ENCODE assay signal across 8 cellular contexts in the genomic region with DNA sequence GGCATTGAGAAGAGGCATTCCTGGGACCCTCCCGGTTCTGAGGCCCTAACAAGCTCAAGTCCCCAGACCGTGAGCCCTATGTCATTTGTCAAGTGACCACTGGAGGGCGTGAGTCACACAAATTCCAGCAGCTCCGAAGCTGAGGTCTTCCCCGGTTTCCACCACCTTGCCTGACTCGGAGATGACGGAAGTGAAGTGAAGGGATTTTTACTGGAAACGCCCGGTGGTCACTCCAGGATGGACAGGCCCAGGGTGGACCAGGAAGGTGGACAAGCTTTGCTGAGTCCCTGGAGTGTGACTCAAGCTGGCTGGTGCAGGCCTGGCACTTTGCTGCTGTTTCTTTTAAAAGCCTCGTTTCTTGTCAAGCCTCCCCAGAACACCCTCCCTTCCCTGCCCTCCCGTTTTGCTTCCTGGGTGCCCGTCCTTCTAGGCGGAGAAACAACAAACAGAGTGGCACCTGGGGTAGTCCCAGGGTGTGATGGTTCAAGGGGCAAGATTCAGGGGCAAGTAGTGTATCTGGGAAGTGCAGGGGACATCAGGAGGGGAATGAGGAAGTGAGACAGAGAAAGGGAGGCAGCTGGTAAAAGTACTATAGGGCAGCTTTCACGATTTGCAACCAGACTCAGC. TPM values are rescaled to one million over a fixed set of nuclear protein-coding genes. Genes with fewer than 3 reads are reported as not detected.
A peak's percentile ranks its signal among the peaks of the same experiment; 100 is the strongest.
DNase-seq lines count a peak whose midpoint lies in the region; ATAC-seq, FAIRE-seq and TF ChIP-seq lines count a peak whose summit lies in the region.

No MANE protein-coding gene starts in this region.

- H2BK5ac ChIP-seq in H1 (ENCODE audit: low read depth, low read length): no peak overlapping the region

- TF ChIP-seq CTCF in HL-60 (IDR thresholded peaks at IDR 0.05; ENCODE audit: insufficient read depth, low read length): peak; percentile 80
- peak; percentile 76 to 97 (median 92) for TF ChIP-seq CTCF in H1 (IDR thresholded peaks at IDR 0.05; ENCODE audit: control extremely low read depth in 1 of 3, insufficient read depth in 1 of 3, low read depth in 1 of 3, low read length in 3 of 3)
- TF ChIP-seq CTCF in mesothelial cell of epicardium (IDR thresholded peaks at IDR 0.05; ENCODE audit: unreplicated experiment): peak; percentile 87

- H2BK20ac ChIP-seq in H1 (ENCODE audit: low read length): no peak overlapping the region; the same call in 1 of the 2 replicates

- peaks cover 46% of the 10 kb centered on the region for H3K4me1 Mint-ChIP-seq in activated CD8-positive, alpha-beta T cell treated with anti-CD3 and anti-CD28 coated beads, Interleukin-2, amount 10 ng/mL, durations not matched to agents 7 days and 5 days (ENCODE audit: low read depth)
- peaks cover 8% of the 10 kb centered on the region for H3K4me1 Mint-ChIP-seq in mesothelial cell of epicardium

- H3K36me3 Mint-ChIP-seq in activated CD8-positive, alpha-beta T cell treated with anti-CD3 and anti-CD28 coated beads, Interleukin-2, amount 10 ng/mL, durations not matched to agents 7 days and 5 days (ENCODE audit: low read depth): peaks cover 11% of the 10 kb centered on the region
- no peaks in the 10 kb centered on the region for H3K36me3 Mint-ChIP-seq in mesothelial cell of epicardium

- H3K4me1 ChIP-seq in H1 (replicated peaks in 1 of 4; ENCODE audit: control insufficient read depth in 3 of 4, insufficient read depth in 4 of 4, low read length in 3 of 4): peaks cover 0 to 8% (median 4%) of the 10 kb centered on the region in 4 experiments

- H3K4me2 ChIP-seq in H1 (ENCODE audit: insufficient read depth in 1 of 2, low read depth in 2 of 2, low read length in 2 of 2): peak overlapping the region; percentile 0 to 54; a peak in 3 of 4 replicates

- H3K18ac ChIP-seq in H1 (ENCODE audit: extremely low read depth, low read length): peak overlapping the region; percentile 73; the same call in 1 of the 2 replicates

- peak overlapping the region; percentile 86 for H2AFZ ChIP-seq in H1 (ENCODE audit: low read length)

- no peaks in the 10 kb centered on the region for H3K36me3 ChIP-seq in H1 (ENCODE audit: control insufficient read depth in 2 of 4, insufficient read depth in 4 of 4, low read length in 3 of 4)

- no peaks in the 10 kb centered on the region for H3K79me1 ChIP-seq in H1 (ENCODE audit: low read depth, low read length)

- no peak overlapping the region for H3K27ac ChIP-seq in HL-60 (replicated peaks)
- no peak overlapping the region for H3K27ac ChIP-seq in H1 (ENCODE audit: low read depth, low read length)

- peaks cover 2% of the 10 kb centered on the region; the same call in 1 of the 2 replicates for H3K23me2 ChIP-seq in H1 (ENCODE audit: low read depth, low read length)

- TF ChIP-seq EP300 in H1 (IDR thresholded peaks at IDR 0.05; ENCODE audit: borderline replicate concordance in 1 of 2, low read depth in 2 of 2, low read length in 2 of 2): no peak

- peak overlapping the region; percentile 24 for H3K4me3 ChIP-seq in HL-60 (replicated peaks; ENCODE audit: insufficient read depth, low read length)
- peak overlapping the region in 1 of 4 experiments; percentile 29; a peak in 1 of 8 replicates for H3K4me3 ChIP-seq in H1 (ENCODE audit: extremely low read depth in 1 of 4, insufficient read depth in 2 of 4, low read depth in 3 of 4, low read length in 4 of 4)

- H3K14ac ChIP-seq in H1 (ENCODE audit: insufficient read length): no peak overlapping the region

- POLR2A ChIA-PET in activated CD8-positive, alpha-beta T cell treated with anti-CD3 and anti-CD28 coated beads, Interleukin-2, amount 10 ng/mL, durations not matched to agents 7 days and 5 days (lab: Charles Lee): interaction anchor here (0.7 to 4.6 kb wide), 5 partner anchors 51 to 87 kb away, joined by 3 to 52 read pairs (median 7); a partner anchor contains a TSS
- POLR2A ChIA-PET in H1 (lab: Charles Lee; ENCODE audit: partially characterized antibody): interaction anchor here (0.9 to 2.0 kb wide), 2 partner anchors 74 to 514 kb away, joined by 4 to 6 read pairs; a partner anchor contains a TSS

- TF ChIP-seq POLR2A in H1 (IDR thresholded peaks at IDR 0.05; ENCODE audit: control extremely low read depth in 1 of 2, low read depth in 2 of 2, low read length in 2 of 2): no peak

- H3K9me3 ChIP-seq in H1 (ENCODE audit: insufficient read depth in 2 of 2, low read depth in 1 of 2, low read length in 1 of 2): no peaks in the 10 kb centered on the region

- TF ChIP-seq RAD21 in H1 (IDR thresholded peaks at IDR 0.05 in 1 of 2, conservative IDR thresholded peaks at IDR 0.05 in 1 of 2; ENCODE audit: low read depth in 2 of 2, low read length in 2 of 2): peak; percentile 89 to 94

- peak; percentile 50 for ATAC-seq in GM18907 (IDR thresholded peaks at IDR 0.05; ENCODE audit: unreplicated experiment)
- ATAC-seq in activated CD8-positive, alpha-beta T cell treated with anti-CD3 and anti-CD28 coated beads, Interleukin-2, amount 10 ng/mL, durations not matched to agents 7 days and 5 days: peak; percentile 73

- peak; percentile 88 for DNase-seq in AG08395 (ENCODE audit: low spot score)
- DNase-seq in HL-60 (ENCODE audit: low read depth in 1 of 2, low spot score in 1 of 2): peak; percentile 58 to 76
- DNase-seq in NCI-H82 (lab: John Stamatoyannopoulos, UW): peak; percentile 95
- peak; percentile 88 for DNase-seq in activated CD8-positive, alpha-beta T cell treated with anti-CD3 and anti-CD28 coated beads, Interleukin-2, amount 10 ng/mL, durations not matched to agents 7 days and 5 days
- peak; percentile 59 to 91 for DNase-seq in H1 (ENCODE audit: low read depth in 1 of 2, low spot score in 2 of 2)
- DNase-seq in mesothelial cell of epicardium (ENCODE audit: low spot score in 2 of 2, unreplicated experiment in 2 of 2): peak; percentile 40 to 86
- peak; percentile 69 for DNase-seq in stimulated activated CD8-positive, alpha-beta memory T cell treated with anti-CD3 and anti-CD28 coated beads, Interleukin-15, amount 100 ng/mL, for 1 hour (ENCODE audit: low read depth)

- H3K9ac ChIP-seq in H1 (replicated peaks in 1 of 4; ENCODE audit: extremely low read depth in 1 of 4, low read depth in 3 of 4, low read length in 3 of 4): no peak overlapping the region

- H3K27me3 ChIP-seq in HL-60 (ENCODE audit: insufficient read depth, poor library complexity, severe bottlenecking) (no peaks in the 10 kb centered on the region), H1 (replicated peaks in 1 of 4; ENCODE audit: control insufficient read depth in 3 of 4, extremely low read depth in 1 of 4, insufficient read depth in 3 of 4, low read length in 3 of 4) (no peaks in the 10 kb centered on the region)

- H4K8ac ChIP-seq in H1 (ENCODE audit: extremely low read depth, insufficient read depth, low read length): peak overlapping the region; percentile 83; the same call in 1 of the 2 replicates

- H3K4me3 Mint-ChIP-seq in activated CD8-positive, alpha-beta T cell treated with anti-CD3 and anti-CD28 coated beads, Interleukin-2, amount 10 ng/mL, durations not matched to agents 7 days and 5 days: peak overlapping the region; percentile 55
- peak overlapping the region; percentile 53 for H3K4me3 Mint-ChIP-seq in mesothelial cell of epicardium

- no peak overlapping the region for H4K91ac ChIP-seq in H1 (replicated peaks; ENCODE audit: insufficient read length, low read length)

- no peaks in the 10 kb centered on the region for H4K20me1 ChIP-seq in H1 (replicated peaks in 1 of 2; ENCODE audit: control insufficient read depth in 1 of 2, insufficient read depth in 2 of 2, low read length in 2 of 2)

- H3K27me3 Mint-ChIP-seq in activated CD8-positive, alpha-beta T cell treated with anti-CD3 and anti-CD28 coated beads, Interleukin-2, amount 10 ng/mL, durations not matched to agents 7 days and 5 days (ENCODE audit: low read depth): peaks cover under 1% of the 10 kb centered on the region
- H3K27me3 Mint-ChIP-seq in mesothelial cell of epicardium (ENCODE audit: low read depth): no peaks in the 10 kb centered on the region

- H3K23ac ChIP-seq in H1 (ENCODE audit: insufficient read length): no peak overlapping the region

- no peak overlapping the region for H2BK15ac ChIP-seq in H1 (ENCODE audit: low read length)

- peak; percentile 97 for FAIRE-seq in H1 (lab: Jason Lieb, UNC)

- peak overlapping the region; percentile 33 for H3K56ac ChIP-seq in H1 (replicated peaks; ENCODE audit: insufficient read length, low read depth, low read length)

- H3K27ac Mint-ChIP-seq in activated CD8-positive, alpha-beta T cell treated with anti-CD3 and anti-CD28 coated beads, Interleukin-2, amount 10 ng/mL, durations not matched to agents 7 days and 5 days: peak overlapping the region; percentile 96
- H3K27ac Mint-ChIP-seq in mesothelial cell of epicardium: peak overlapping the region; percentile 47

- H3K9me3 Mint-ChIP-seq in activated CD8-positive, alpha-beta T cell treated with anti-CD3 and anti-CD28 coated beads, Interleukin-2, amount 10 ng/mL, durations not matched to agents 7 days and 5 days (ENCODE audit: insufficient read depth): no peaks in the 10 kb centered on the region
- H3K9me3 Mint-ChIP-seq in mesothelial cell of epicardium: peaks cover 9% of the 10 kb centered on the region

- H2BK12ac ChIP-seq in H1 (ENCODE audit: low read depth, low read length): peak overlapping the region; percentile 82; the same call in 1 of the 2 replicates

- no peaks in the 10 kb centered on the region for H3K79me2 ChIP-seq in H1 (ENCODE audit: control insufficient read depth in 1 of 2, insufficient read depth in 2 of 2, low read length in 2 of 2)

- 31% methylated on average over 13 of the region's 14 CpGs; no CpG with 5 or more reads in 1 of the 2 experiments for WGBS in H1 (ENCODE audit: extremely low coverage in 1 of 2, insufficient coverage in 1 of 2, insufficient read length in 1 of 2, insufficient replicate concordance in 2 of 2, low coverage in 1 of 2, low lambda C conversion rate in 2 of 2, missing lambda C conversion rate in 1 of 2), 2 experiments

- CTCF ChIA-PET in activated CD8-positive, alpha-beta T cell treated with anti-CD3 and anti-CD28 coated beads, Interleukin-2, amount 10 ng/mL, durations not matched to agents 7 days and 5 days (lab: Charles Lee): interaction anchor here (0.6 to 17.4 kb wide), 41 partner anchors 8 to 530 kb away, joined by 3 to 654 read pairs (median 6); a partner anchor contains a TSS
- CTCF ChIA-PET in H1 (lab: Charles Lee; ENCODE audit: partially characterized antibody): interaction anchor here (0.7 to 9.8 kb wide), 43 partner anchors 9 to 504 kb away, joined by 3 to 299 read pairs (median 4); no protein-coding TSS in a partner anchor

- H2AK5ac ChIP-seq in H1 (ENCODE audit: low read depth, low read length): no peak overlapping the region

- H2BK120ac ChIP-seq in H1 (replicated peaks; ENCODE audit: low read depth, low read length): no peak overlapping the region

- H3K4ac ChIP-seq in H1 (replicated peaks; ENCODE audit: insufficient read length, low read depth, low read length): no peak overlapping the region

- H4K5ac ChIP-seq in H1 (ENCODE audit: insufficient read length, low read depth, low read length): no peak overlapping the region

RNA-seq across cellular contexts. Expression of a gene that starts 5.3 kb away (rescaled TPM):
- total RNA-seq in activated CD8-positive, alpha-beta T cell treated with anti-CD3 and anti-CD28 coated beads, Interleukin-2, amount 10 ng/mL, durations not matched to agents 7 days and 5 days: not detected
- 1.8 and 1.9 TPM in 2 replicates for total RNA-seq in H1 (2021; fragmentation: NEBNext Ultra II Directional; extraction: Animal tissue kit (Norgen Biotek cat#: 25700))
- 1.0 and 1.6 TPM in 2 replicates for polyA plus RNA-seq in H1 (2011; rRNA removed)
- polyA plus RNA-seq in H1 (2011; cell fraction: cytosol; rRNA removed): 0.83 TPM
- 1.8 TPM for polyA plus RNA-seq in H1 (2011; cell fraction: nucleus; rRNA removed)
- polyA plus RNA-seq in H1 (2012, experiment 1 of 2): 0.77 to 1.4 TPM (median 1.2 TPM) in 4 replicates
- polyA plus RNA-seq in H1 (2012, experiment 2 of 2): 0.79 TPM
- 0.89 TPM for polyA plus RNA-seq in H1 (2013, experiment 1 of 2)
- polyA plus RNA-seq in H1 (2013, experiment 2 of 2): 0.81 TPM
- 1.1 TPM in 2 replicates for polyA minus RNA-seq in H1 (2011; rRNA and poly(A)+ RNA removed)
- polyA minus RNA-seq in H1 (2011; cell fraction: cytosol; rRNA and poly(A)+ RNA removed): 0.37 TPM
- polyA minus RNA-seq in H1 (2011; cell fraction: nucleus; rRNA and poly(A)+ RNA removed): 1.00 TPM
- total RNA-seq in mesothelial cell of epicardium: 0.18 to 0.24 TPM (median 0.20 TPM) in 3 replicates
